Comparison of ENCODE assay signal across 14 cellular contexts in genomic region chr17:40461036-40461721, GRCh38. TPM values are rescaled to one million over a fixed set of nuclear protein-coding genes. Genes with fewer than 3 reads are reported as not detected.
DNase-seq lines count a peak whose midpoint lies in the region; ATAC-seq and TF ChIP-seq lines count a peak whose summit lies in the region.
"Had no signal": no experiment of that assay in that cellular context is flagged by ENCODE, and none has a peak within 500 bp of the region (broad histone marks: within the 10 kb centered on the region; RNA-seq: fewer than 3 reads in every experiment).

No MANE protein-coding gene starts in this region.

- H3K27me3 ChIP-seq in aorta (ENCODE audit: control insufficient read depth in 1 of 2, insufficient read depth in 2 of 2, low read length in 1 of 2): no peaks in the 10 kb centered on the region

- no peak overlapping the region for H3K4me3 ChIP-seq in aorta (ENCODE audit: low read length in 2 of 2)
- H3K4me3 ChIP-seq: tibial artery had no signal

- DNase-seq in NCI-H82 (lab: John Stamatoyannopoulos, UW) (peak; percentile 42), NCI-H82 treated with DMSO at 0.1 percent for 48 hours (lab: John Stamatoyannopoulos, UW; ENCODE audit: unreplicated experiment) (no peak), fibroblast of gingiva (ENCODE audit: low read depth) (peak; percentile 85), mesothelial cell of epicardium (ENCODE audit: low spot score in 2 of 2, unreplicated experiment in 2 of 2) (no peak), type B pancreatic cell (ENCODE audit: extremely low spot score, unreplicated experiment) (no peak), aorta (no peak), NCI-H2227 (lab: John Stamatoyannopoulos, UW; ENCODE audit: unreplicated experiment) (no peak)
- DNase-seq: activated effector memory CD4-positive, alpha-beta T cell treated with anti-CD3 and anti-CD28 coated beads, Interleukin-2, amount 50 U/mL, for 16 hours; CD4-positive, alpha-beta memory T cell; effector CD8-positive, alpha-beta T cell; NCI-H1048; tibial artery had no signal

- no peaks in the 10 kb centered on the region for H3K9me3 ChIP-seq in aorta (ENCODE audit: control insufficient read depth, low read length)
- H3K9me3 ChIP-seq: tibial artery had no signal

- H3K36me3 ChIP-seq in aorta (ENCODE audit: control insufficient read depth in 1 of 2, insufficient read depth in 2 of 2, low read length in 1 of 2): no peaks in the 10 kb centered on the region

- 78 to 81% methylated on average over 9 of the region's 9 CpGs for WGBS in aorta, 2 donors

- H3K27me3 Mint-ChIP-seq in mesothelial cell of epicardium (ENCODE audit: low read depth) (no peaks in the 10 kb centered on the region), type B pancreatic cell (peaks cover 8% of the 10 kb centered on the region)
- H3K27me3 Mint-ChIP-seq: CD4-positive, alpha-beta memory T cell had no signal

- H3K4me1 Mint-ChIP-seq in mesothelial cell of epicardium: peaks cover 70% of the 10 kb centered on the region
- H3K4me1 Mint-ChIP-seq in type B pancreatic cell (ENCODE audit: unreplicated experiment): peaks cover 52% of the 10 kb centered on the region
- H3K4me1 Mint-ChIP-seq: CD4-positive, alpha-beta memory T cell had no signal

- intact Hi-C loops in aorta (cut with DNase I): no loop called here

- TF ChIP-seq CTCF in mesothelial cell of epicardium (IDR thresholded peaks at IDR 0.05; ENCODE audit: unreplicated experiment) (no peak), type B pancreatic cell (conservative IDR thresholded peaks at IDR 0.05) (no peak)

- no peak for ATAC-seq in HG03108 (IDR thresholded peaks at IDR 0.05; ENCODE audit: unreplicated experiment)
- ATAC-seq in aorta (ENCODE audit: low FRiP score): no peak

- H3K4me3 Mint-ChIP-seq in mesothelial cell of epicardium (no peak overlapping the region), type B pancreatic cell (peak overlapping the region; percentile 16)
- H3K4me3 Mint-ChIP-seq: CD4-positive, alpha-beta memory T cell had no signal

- H3K36me3 Mint-ChIP-seq in mesothelial cell of epicardium (no peaks in the 10 kb centered on the region), type B pancreatic cell (no peaks in the 10 kb centered on the region)
- H3K36me3 Mint-ChIP-seq: CD4-positive, alpha-beta memory T cell had no signal

- H3K9me3 Mint-ChIP-seq in mesothelial cell of epicardium (no peaks in the 10 kb centered on the region), type B pancreatic cell (no peaks in the 10 kb centered on the region)
- H3K9me3 Mint-ChIP-seq: CD4-positive, alpha-beta memory T cell had no signal

- no peaks in the 10 kb centered on the region for H3K4me1 ChIP-seq in aorta (ENCODE audit: control insufficient read depth in 1 of 2, insufficient read depth in 2 of 2, low read length in 2 of 2)

- H3K27ac ChIP-seq in aorta (ENCODE audit: low read depth in 1 of 2, low read length in 2 of 2): no peak overlapping the region
- H3K27ac ChIP-seq: 22Rv1, tibial artery had no signal

- H3K27ac Mint-ChIP-seq in mesothelial cell of epicardium (peak overlapping the region; percentile 89), type B pancreatic cell (peak overlapping the region; percentile 34)

RNA-seq across cellular contexts. Expression of gene IGFBP4, which starts 17.9 kb away (rescaled TPM):
- 106 to 111 TPM (median 108 TPM) in 3 replicates for total RNA-seq in mesothelial cell of epicardium
- total RNA-seq in type B pancreatic cell (ENCODE audit: low replicate concordance): 25.7 and 78.2 TPM in 2 replicates
- 1,000 to 10,000 TPM in 1 of 2 donors, 100 to 1,000 TPM in 1; 799 to 1,001 TPM for total RNA-seq in aorta
- 100 to 1,000 TPM in 1 of 2 donors, 10 to 100 TPM in 1; 99.2 to 457 TPM for polyA plus RNA-seq in aorta

RNA-seq across cellular contexts. Expression of gene TNS4, which starts 40.2 kb away (rescaled TPM):
- total RNA-seq in mesothelial cell of epicardium (0.07 TPM in 1 of 3 replicates, not detected in the others), type B pancreatic cell (ENCODE audit: low replicate concordance) (1.8 and 2.3 TPM in 2 replicates), aorta (under 1 TPM in 1 of 2 donors, not detected in 1; 0.39 TPM)
- polyA plus RNA-seq in aorta: under 1 TPM in 1 of 2 donors, not detected in 1; 0.05 TPM

RNA-seq across cellular contexts. Expression of gene TOP2A, which starts 43.5 kb away (rescaled TPM):
- 79.4 to 91.0 TPM (median 85.3 TPM) in 3 replicates for total RNA-seq in mesothelial cell of epicardium
- total RNA-seq in type B pancreatic cell (ENCODE audit: low replicate concordance): 65.8 and 248 TPM in 2 replicates
- total RNA-seq in aorta: 1 to 10 TPM; 1.8 to 4.4 TPM
- polyA plus RNA-seq in aorta: 1 to 10 TPM in 1 of 2 donors, under 1 TPM in 1; 0.25 to 2.1 TPM

Comparison
In these comparisons a context has a peak if more than half of its experiments do, and no peak if none do; other contexts are left out.
1. DNase-seq: peak in NCI-H82 (single experiment) and fibroblast of gingiva (single experiment); none in NCI-H82 treated with DMSO at 0.1 percent for 48 hours (single experiment), mesothelial cell of epicardium (0 of 2), type B pancreatic cell (single experiment), aorta (0 of 2) and NCI-H2227 (single experiment).
2. RNA of gene TOP2A, which starts 43.5 kb away (total RNA-seq): 65.8 to 248 TPM in type B pancreatic cell and 79.4 to 91.0 TPM in mesothelial cell of epicardium; 1.8 to 4.4 TPM in aorta; every median in the first group is over 10 times any median in the second.